30 cellular contexts compared by ENCODE assay signal in the genomic region with DNA sequence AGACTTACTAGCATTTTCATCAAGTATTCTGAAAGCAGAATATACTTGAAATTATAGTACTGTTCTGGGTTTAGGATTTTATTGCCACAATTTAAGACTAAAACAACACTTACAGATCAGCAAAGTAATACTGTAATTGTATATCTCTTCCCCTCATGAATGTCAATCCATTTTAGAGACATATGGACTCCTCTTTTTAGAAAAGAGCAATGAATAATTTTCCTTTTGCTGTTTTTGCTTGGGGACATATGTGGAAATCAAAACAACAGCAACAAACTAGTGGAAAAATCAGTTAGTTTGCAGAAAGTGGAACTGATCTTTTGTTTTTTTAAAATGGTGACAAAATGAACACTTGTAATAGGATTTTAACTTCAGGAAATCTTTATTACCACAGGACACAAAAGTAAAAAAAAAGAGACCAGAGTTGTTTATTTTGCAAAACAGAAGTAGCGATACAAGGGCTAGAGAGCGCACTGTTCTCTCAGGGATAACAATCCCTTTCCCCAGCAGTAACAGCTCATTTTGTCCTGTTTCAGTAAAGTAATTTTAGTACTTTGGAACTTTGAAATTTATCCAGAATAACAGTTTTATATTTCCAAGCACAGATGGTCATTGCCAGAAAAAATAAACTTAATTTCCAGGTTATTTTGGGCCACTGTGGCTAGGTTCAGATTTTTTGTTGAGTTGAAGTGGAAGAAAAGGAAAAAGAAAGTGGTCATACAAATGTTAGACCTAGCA. TPM values are rescaled to one million over a fixed set of nuclear protein-coding genes. Genes with fewer than 3 reads are reported as not detected.
DNase-seq lines count a peak whose midpoint lies in the region; TF ChIP-seq lines count a peak whose summit lies in the region.
"Had no signal": no experiment of that assay in that cellular context is flagged by ENCODE, and none has a peak within 500 bp of the region (broad histone marks: within the 10 kb centered on the region; RNA-seq: fewer than 3 reads in every experiment).

No MANE protein-coding gene starts in this region.

- no peaks in the 10 kb centered on the region for H3K79me1 ChIP-seq in mesenchymal stem cell (replicated peaks; ENCODE audit: low read length, poor library complexity, severe bottlenecking)

- H2BK12ac ChIP-seq in mesenchymal stem cell (ENCODE audit: low read length in 2 of 2) = no peak overlapping the region

- no peaks in the 10 kb centered on the region for H3K4me1 ChIP-seq in mesenchymal stem cell (ENCODE audit: control insufficient read depth, insufficient read depth, low read depth, low read length)
- peaks cover 11 to 15% of the 10 kb centered on the region in 2 donors for H3K4me1 ChIP-seq in thyroid gland
- no peaks in the 10 kb centered on the region for H3K4me1 ChIP-seq in vagina
- H3K4me1 ChIP-seq: foreskin keratinocyte, transverse colon had no signal

- no peaks in the 10 kb centered on the region for H3K9me3 Mint-ChIP-seq in chondrocyte (ENCODE audit: low read depth)
- H3K9me3 Mint-ChIP-seq: activated T-cell treated with anti-CD3 and anti-CD28 coated beads, Interleukin-2, amount 50 U/mL, for 72 hours; CD8-positive, alpha-beta T cell; mesothelial cell of epicardium; naive thymus-derived CD4-positive, alpha-beta T cell had no signal

- peak; percentile 69 for DNase-seq in NCI-H1694 treated with DMSO at 0.1 percent for 48 hours (lab: John Stamatoyannopoulos, UW)
- DNase-seq in NCI-H1694 (lab: John Stamatoyannopoulos, UW) = no peak
- DNase-seq in chondrocyte (ENCODE audit: low spot score) = no peak
- no peak for DNase-seq in mesenchymal stem cell
- peak in 1 of 2 donors; percentile 21 for DNase-seq in thyroid gland
- DNase-seq in DMS53 treated with DMSO at 0.1 percent for 48 hours (lab: John Stamatoyannopoulos, UW; ENCODE audit: unreplicated experiment) = no peak
- DNase-seq in vagina (ENCODE audit: extremely low spot score in 2 of 2) = no peak
- no peak for DNase-seq in activated T-cell treated with anti-CD3 and anti-CD28 coated beads, Interleukin-2, amount 50 U/mL, for 48 hours
- DNase-seq: 8988T; activated CD4-positive, alpha-beta T cell treated with anti-CD3 and anti-CD28 coated beads for 48 hours; activated naive CD4-positive, alpha-beta T cell treated with Interleukin-2 at 50 U/mL for 16 hours; activated T-cell treated with anti-CD3 and anti-CD28 coated beads, Interleukin-2, amount 50 U/mL, for 72 hours; AML-193; CD8-positive, alpha-beta T cell; dermis blood vessel endothelial cell; DMS153; foreskin keratinocyte; GDM1; left colon; naive thymus-derived CD4-positive, alpha-beta T cell; NCI-H1092; NCI-H2029; NCI-H226; NCI-H748 treated with DMSO at 0.1 percent for 48 hours; nucleus accumbens; retina; stimulated activated CD4-positive, alpha-beta T cell treated with anti-CD3 and anti-CD28 coated beads, Interleukin-4, amount 100 ng/mL, for 4 hours; stimulated activated naive CD8-positive, alpha-beta T cell treated with anti-CD3 and anti-CD28 coated beads, Interleukin-15, Interleukin-2, amounts not matched to agents 100 U/mL and 50 U/mL, for 24 hours; transverse colon had no signal

- TF ChIP-seq CTCF in chondrocyte (IDR thresholded peaks at IDR 0.05) (peak; percentile 27), thyroid gland (IDR thresholded peaks at IDR 0.05) (no peak), vagina (IDR thresholded peaks at IDR 0.05) (no peak)

- no peak for TF ChIP-seq POLR2A in thyroid gland (IDR thresholded peaks at IDR 0.05)
- no peak for TF ChIP-seq POLR2A in vagina (IDR thresholded peaks at IDR 0.05)

- H3K36me3 ChIP-seq in mesenchymal stem cell (ENCODE audit: control insufficient read depth in 1 of 2, insufficient read depth in 2 of 2, low read depth in 1 of 2, low read length in 2 of 2) (no peaks in the 10 kb centered on the region), thyroid gland (no peaks in the 10 kb centered on the region), vagina (no peaks in the 10 kb centered on the region)
- H3K36me3 ChIP-seq: transverse colon had no signal

- H3K9me3 ChIP-seq in mesenchymal stem cell (ENCODE audit: control insufficient read depth, low read length) = no peaks in the 10 kb centered on the region
- no peaks in the 10 kb centered on the region for H3K9me3 ChIP-seq in thyroid gland
- H3K9me3 ChIP-seq in vagina = no peaks in the 10 kb centered on the region
- H3K9me3 ChIP-seq: transverse colon had no signal

- WGBS in mesenchymal stem cell = no CpG with 5 or more reads among the region's 2 CpGs
- 6 to 14% methylated on average over 2 of the region's 2 CpGs for WGBS in thyroid gland, 2 donors

- no peak overlapping the region for H3K14ac ChIP-seq in mesenchymal stem cell (ENCODE audit: low read length in 2 of 2)

- H2BK15ac ChIP-seq in mesenchymal stem cell (ENCODE audit: low read depth, poor library complexity, severe bottlenecking) = no peak overlapping the region

- H3K18ac ChIP-seq in mesenchymal stem cell (ENCODE audit: low read depth in 1 of 2, low read length in 2 of 2) = no peak overlapping the region

- no peak overlapping the region for H3K27ac ChIP-seq in mesenchymal stem cell (ENCODE audit: low read length, poor library complexity, severe bottlenecking)
- peak overlapping the region; percentile 3 to 58 (median 51) for H3K27ac ChIP-seq in thyroid gland
- no peak overlapping the region for H3K27ac ChIP-seq in vagina
- H3K27ac ChIP-seq: foreskin keratinocyte, transverse colon had no signal

- H3K36me3 Mint-ChIP-seq in chondrocyte (ENCODE audit: low read depth) = no peaks in the 10 kb centered on the region
- H3K36me3 Mint-ChIP-seq: CD8-positive, alpha-beta T cell; mesothelial cell of epicardium had no signal

- peak overlapping the region; percentile 34 for H3K27ac Mint-ChIP-seq in chondrocyte (ENCODE audit: unreplicated experiment)
- H3K27ac Mint-ChIP-seq: CD8-positive, alpha-beta T cell; mesothelial cell of epicardium; naive thymus-derived CD4-positive, alpha-beta T cell had no signal

- H3K4me1 Mint-ChIP-seq in chondrocyte (ENCODE audit: low read depth) = peaks cover 18% of the 10 kb centered on the region

- H3K4me3 Mint-ChIP-seq in chondrocyte (ENCODE audit: unreplicated experiment) = peak overlapping the region; percentile 45
- H3K4me3 Mint-ChIP-seq: activated T-cell treated with anti-CD3 and anti-CD28 coated beads, Interleukin-2, amount 50 U/mL, for 72 hours; CD8-positive, alpha-beta T cell; mesothelial cell of epicardium; naive thymus-derived CD4-positive, alpha-beta T cell had no signal

- H3K27me3 ChIP-seq in mesenchymal stem cell (ENCODE audit: control insufficient read depth in 1 of 2, insufficient read depth in 1 of 2, low read length in 2 of 2) (no peaks in the 10 kb centered on the region), thyroid gland (no peaks in the 10 kb centered on the region), vagina (no peaks in the 10 kb centered on the region)
- H3K27me3 ChIP-seq: foreskin keratinocyte, transverse colon had no signal

- intact Hi-C loops in thyroid gland (cut with DNase I) = no loop called here
- intact Hi-C loops in vagina (cut with DNase I) = no loop called here

- no peaks in the 10 kb centered on the region for H3K27me3 Mint-ChIP-seq in chondrocyte (ENCODE audit: low read depth)

- H4K8ac ChIP-seq in mesenchymal stem cell (ENCODE audit: low read length) = no peak overlapping the region

- no peak overlapping the region for H3K4me2 ChIP-seq in mesenchymal stem cell (ENCODE audit: low read length, poor library complexity, severe bottlenecking)

- no peak overlapping the region for H2BK120ac ChIP-seq in mesenchymal stem cell (ENCODE audit: low read depth, low read length)

- peak overlapping the region in 1 of 2 experiments; percentile 35 for H3K4me3 ChIP-seq in mesenchymal stem cell (ENCODE audit: insufficient read depth in 1 of 2, low read depth in 1 of 2, low read length in 2 of 2)
- peak overlapping the region in 1 of 3 donors; percentile 7 for H3K4me3 ChIP-seq in thyroid gland (replicated peaks in 1 of 3)
- no peak overlapping the region for H3K4me3 ChIP-seq in vagina
- H3K4me3 ChIP-seq: transverse colon had no signal

- H2AFZ ChIP-seq in mesenchymal stem cell (ENCODE audit: low read depth, low read length) = no peak overlapping the region

- no peak overlapping the region for H2BK5ac ChIP-seq in mesenchymal stem cell (ENCODE audit: low read depth, low read length, poor library complexity, severe bottlenecking)

- no peak overlapping the region for H3K23ac ChIP-seq in mesenchymal stem cell (ENCODE audit: low read length in 2 of 2)

- H4K91ac ChIP-seq in mesenchymal stem cell (ENCODE audit: low read length) = no peak overlapping the region

- H3K4ac ChIP-seq in mesenchymal stem cell (ENCODE audit: low read depth in 1 of 2, low read length in 2 of 2) = no peak overlapping the region

- H3K9ac ChIP-seq in mesenchymal stem cell (ENCODE audit: low read length) = peak overlapping the region; percentile 78

- no peak overlapping the region for H2AK5ac ChIP-seq in mesenchymal stem cell (ENCODE audit: low read length, severe bottlenecking)

RNA-seq across cellular contexts. Expression of a gene that starts 17.1 kb away (rescaled TPM):
- 0.45 to 0.59 TPM in 2 of 3 replicates, not detected in the other for total RNA-seq in chondrocyte
- 0.12 TPM for polyA plus RNA-seq in mesenchymal stem cell (2013, experiment 1 of 2)
- polyA plus RNA-seq in mesenchymal stem cell (2013, experiment 2 of 2) = 0.23 TPM
- total RNA-seq in thyroid gland = 1 to 10 TPM; 6.3 to 7.5 (median 6.8) TPM
- total RNA-seq in vagina = not detected

Comparison
In these comparisons a context has a peak if more than half of its experiments do, and no peak if none do; other contexts are left out.
1. H3K27ac ChIP-seq: peak in thyroid gland (3 of 3); none in mesenchymal stem cell (single experiment) and vagina (single experiment).